14 cellular contexts compared by ENCODE assay signal in genomic region chr10:103490986-103491314, GRCh38. TPM values are rescaled to one million over a fixed set of nuclear protein-coding genes. Genes with fewer than 3 reads are reported as not detected.
A peak's percentile ranks its signal among the peaks of the same experiment; 100 is the strongest.
DNase-seq lines count a peak whose midpoint lies in the region; ATAC-seq and TF ChIP-seq lines count a peak whose summit lies in the region.
"Had no signal": no experiment of that assay in that cellular context is flagged by ENCODE, and none has a peak within 500 bp of the region (broad histone marks: within the 10 kb centered on the region; RNA-seq: fewer than 3 reads in every experiment).

No MANE protein-coding gene starts in this region.

- peaks cover 9 to 27% (median 21%) of the 10 kb centered on the region in 10 experiments; a peak in 17 of 20 replicates for H3K4me1 ChIP-seq in BLaER1 treated with 17β-estradiol and CSF1 and Interleukin-3, amounts not matched to agents 10 nM and 100 nM

- H3K9ac ChIP-seq in BLaER1 treated with 17β-estradiol and CSF1 and Interleukin-3, amounts not matched to agents 10 nM and 100 nM, result no peak overlapping the region

- TF ChIP-seq CTCF in GM20000 (IDR thresholded peaks at IDR 0.05; ENCODE audit: extremely low read depth, missing control alignments), result no peak

- peaks cover 42 to 53% (median 47%) of the 10 kb centered on the region in 11 experiments for H3K27me3 ChIP-seq in BLaER1 treated with 17β-estradiol and CSF1 and Interleukin-3, amounts not matched to agents 10 nM and 100 nM

- in situ Hi-C loops in ACHN (cut with HindIII; ENCODE audit: low pct_ligation_motif_present, low pct_unique_long_range_greater_than_20kb, low sequenced_read_pairs), result no loop called here

- peaks cover 0 to 23% (median 6%) of the 10 kb centered on the region in 11 experiments; a peak in 6 of 22 replicates for H4K20me1 ChIP-seq in BLaER1 treated with 17β-estradiol and CSF1 and Interleukin-3, amounts not matched to agents 10 nM and 100 nM

- H3K4me2 ChIP-seq in BLaER1 treated with 17β-estradiol and CSF1 and Interleukin-3, amounts not matched to agents 10 nM and 100 nM, result peak overlapping the region in 10 of 11 experiments; percentile 3 to 50 (median 26); a peak in 9 of 22 replicates

- no peaks in the 10 kb centered on the region for H3K9me3 ChIP-seq in BLaER1 treated with 17β-estradiol and CSF1 and Interleukin-3, amounts not matched to agents 10 nM and 100 nM (replicated peaks in 1 of 11)
- H3K9me3 ChIP-seq: BE2C, heart left ventricle had no signal

- H3K4me3 ChIP-seq in BLaER1 treated with 17β-estradiol and CSF1 and Interleukin-3, amounts not matched to agents 10 nM and 100 nM, result no peak overlapping the region
- H3K4me3 ChIP-seq: heart left ventricle had no signal

- no peak overlapping the region for H3K27ac ChIP-seq in BLaER1 treated with 17β-estradiol and CSF1 and Interleukin-3, amounts not matched to agents 10 nM and 100 nM
- peak overlapping the region; percentile 59 for H3K27ac ChIP-seq in angular gyrus (ENCODE audit: low read depth, low read length)

- H3K36me3 ChIP-seq in BLaER1 treated with 17β-estradiol and CSF1 and Interleukin-3, amounts not matched to agents 10 nM and 100 nM, result no peaks in the 10 kb centered on the region
- H3K36me3 ChIP-seq: BE2C, heart left ventricle had no signal

- DNase-seq in ACHN, result no peak
- no peak for DNase-seq in GM20000 (ENCODE audit: low spot score)
- no peak for DNase-seq in A172 (ENCODE audit: low spot score)
- DNase-seq in DMS 273 (lab: John Stamatoyannopoulos, UW; ENCODE audit: unreplicated experiment), result no peak
- DNase-seq: activated effector memory CD4-positive, alpha-beta T cell treated with Interleukin-2 at 50 U/mL for 16 hours; BE2C; heart left ventricle; left ventricle myocardium superior; NCI-H82; small intestine had no signal

- peak; percentile 13 for ATAC-seq in GM19467 (IDR thresholded peaks at IDR 0.05; ENCODE audit: unreplicated experiment)
- ATAC-seq in HG03103 (IDR thresholded peaks at IDR 0.05; ENCODE audit: low read depth, unreplicated experiment), result peak; percentile 18

RNA-seq across cellular contexts. Expression of gene NEURL1, which starts 2.6 kb away (rescaled TPM):
- total RNA-seq in A172 (2014; rRNA removed; shearing (Covaris generic)), result 0.17 TPM in 1 of 2 replicates, not detected in the other
- total RNA-seq: left ventricle myocardium superior had no signal

RNA-seq across cellular contexts. Expression of gene CALHM3, which starts 11.9 kb away (rescaled TPM):
- total RNA-seq in A172 (2014; rRNA removed; shearing (Covaris generic)), result 4.7 and 4.8 TPM in 2 replicates
- total RNA-seq: heart left ventricle, left ventricle myocardium superior had no signal

RNA-seq across cellular contexts. Expression of gene CALHM1, which starts 32.2 kb away (rescaled TPM):
- total RNA-seq in A172 (2014; rRNA removed; shearing (Covaris generic)), result not detected in 2 replicates
- total RNA-seq: heart left ventricle, left ventricle myocardium superior had no signal

RNA-seq across cellular contexts. Expression of gene CALHM2, which starts 38.8 kb away (rescaled TPM):
- 24.5 and 26.0 TPM in 2 replicates for total RNA-seq in A172 (2014; rRNA removed; shearing (Covaris generic))
